Comparison of ENCODE assay signal across 9 cellular contexts in genomic region chr20:43751167-43752050, GRCh38. TPM values are rescaled to one million over a fixed set of nuclear protein-coding genes. Genes with fewer than 3 reads are reported as not detected.
DNase-seq lines count a peak whose midpoint lies in the region; ATAC-seq and TF ChIP-seq lines count a peak whose summit lies in the region.
"Had no signal": no experiment of that assay in that cellular context is flagged by ENCODE, and none has a peak within 500 bp of the region (broad histone marks: within the 10 kb centered on the region; RNA-seq: fewer than 3 reads in every experiment).

No MANE protein-coding gene starts in this region.

- H3K4me3 ChIP-seq in osteoblast (ENCODE audit: insufficient read depth, low read length): no peak overlapping the region

- no peak for TF ChIP-seq CTCF in GM13977 (IDR thresholded peaks at IDR 0.05; ENCODE audit: extremely low read depth, insufficient read depth, missing control alignments)
- peak; percentile 24 for TF ChIP-seq CTCF in osteoblast (IDR thresholded peaks at IDR 0.05; ENCODE audit: extremely low read depth, low read depth, low read length)

- no peaks in the 10 kb centered on the region for H3K27me3 ChIP-seq in osteoblast (ENCODE audit: insufficient read depth, low read length)

- H3K4me1 ChIP-seq in osteoblast (ENCODE audit: insufficient read depth, low read length): peaks cover 33% of the 10 kb centered on the region

- in situ Hi-C loops in GM13977 (cut with MboI; ENCODE audit: low pct_unique_long_range_greater_than_20kb, low sequenced_read_pairs, unreplicated experiment): loop anchor here (5.0 to 10.0 kb wide), 2 partner anchors 83 to 326 kb away; no protein-coding TSS in a partner anchor

- H4K20me1 ChIP-seq in osteoblast (ENCODE audit: insufficient read depth, low read length): no peaks in the 10 kb centered on the region

- H3K27ac Mint-ChIP-seq in activated T-helper 1 cell treated with anti-CD3 and anti-CD28 coated beads, Interleukin-12 subunit alpha, Interleukin-12 subunit beta, Interleukin-2, Interleukin-4 antibody, amounts not matched to agents 30 ng/mL and 10 ng/mL and 1 ng/mL, durations not matched to agents 14 hours and 24 hours and 36 hours: peak overlapping the region; percentile 97

- peak overlapping the region; percentile 51 for H3K27ac ChIP-seq in osteoblast (ENCODE audit: low read depth, low read length)

- peaks cover 47% of the 10 kb centered on the region for H3K4me1 Mint-ChIP-seq in activated T-helper 1 cell treated with anti-CD3 and anti-CD28 coated beads, Interleukin-12 subunit alpha, Interleukin-12 subunit beta, Interleukin-2, Interleukin-4 antibody, amounts not matched to agents 30 ng/mL and 10 ng/mL and 1 ng/mL, durations not matched to agents 14 hours and 24 hours and 36 hours (ENCODE audit: low read depth)

- intact Hi-C loops in activated T-helper 1 cell treated with anti-CD3 and anti-CD28 coated beads, Interleukin-12 subunit alpha, Interleukin-12 subunit beta, Interleukin-2, Interleukin-4 antibody, amounts not matched to agents 30 ng/mL and 10 ng/mL and 1 ng/mL, durations not matched to agents 14 hours and 24 hours and 36 hours (cut with micrococcal nuclease): loop anchor here (1.0 to 2.0 kb wide), 16 partner anchors 15 to 447 kb away; partner anchors contain the start of genes IFT52, MYBL2 and SRSF6

- peak overlapping the region; percentile 61 for H3K4me3 Mint-ChIP-seq in activated T-helper 1 cell treated with anti-CD3 and anti-CD28 coated beads, Interleukin-12 subunit alpha, Interleukin-12 subunit beta, Interleukin-2, Interleukin-4 antibody, amounts not matched to agents 30 ng/mL and 10 ng/mL and 1 ng/mL, durations not matched to agents 14 hours and 24 hours and 36 hours

- peak overlapping the region; percentile 12 for H3K4me2 ChIP-seq in osteoblast (ENCODE audit: insufficient read depth, low read length)

- H3K36me3 Mint-ChIP-seq in activated T-helper 1 cell treated with anti-CD3 and anti-CD28 coated beads, Interleukin-12 subunit alpha, Interleukin-12 subunit beta, Interleukin-2, Interleukin-4 antibody, amounts not matched to agents 30 ng/mL and 10 ng/mL and 1 ng/mL, durations not matched to agents 14 hours and 24 hours and 36 hours (ENCODE audit: low read depth): peaks cover 12% of the 10 kb centered on the region

- peaks cover 17% of the 10 kb centered on the region for H3K9me3 Mint-ChIP-seq in activated T-helper 1 cell treated with anti-CD3 and anti-CD28 coated beads, Interleukin-12 subunit alpha, Interleukin-12 subunit beta, Interleukin-2, Interleukin-4 antibody, amounts not matched to agents 30 ng/mL and 10 ng/mL and 1 ng/mL, durations not matched to agents 14 hours and 24 hours and 36 hours

- no peaks in the 10 kb centered on the region for H3K27me3 Mint-ChIP-seq in activated T-helper 1 cell treated with anti-CD3 and anti-CD28 coated beads, Interleukin-12 subunit alpha, Interleukin-12 subunit beta, Interleukin-2, Interleukin-4 antibody, amounts not matched to agents 30 ng/mL and 10 ng/mL and 1 ng/mL, durations not matched to agents 14 hours and 24 hours and 36 hours (ENCODE audit: insufficient read depth)

- H3K36me3 ChIP-seq in osteoblast (ENCODE audit: insufficient read depth, low read length): no peaks in the 10 kb centered on the region

- no peaks in the 10 kb centered on the region for H3K79me2 ChIP-seq in osteoblast (ENCODE audit: insufficient read depth, low read length)

- no peak overlapping the region for H2AFZ ChIP-seq in osteoblast (ENCODE audit: low read length)

- ATAC-seq in GM21723 (IDR thresholded peaks at IDR 0.05; ENCODE audit: unreplicated experiment): peak; percentile 80

- no peaks in the 10 kb centered on the region for H3K9me3 ChIP-seq in osteoblast (ENCODE audit: low read depth, low read length)

- DNase-seq in GM13977 (ENCODE audit: low spot score): peak; percentile 89
- peak; percentile 96 for DNase-seq in LHCN-M2 (ENCODE audit: low read depth)
- peak; percentile 75 for DNase-seq in activated T-helper 1 cell treated with anti-CD3 and anti-CD28 coated beads, Interleukin-12 subunit alpha, Interleukin-12 subunit beta, Interleukin-2, Interleukin-4 antibody, amounts not matched to agents 30 ng/mL and 10 ng/mL and 1 ng/mL, durations not matched to agents 14 hours and 24 hours and 36 hours (ENCODE audit: low spot score)
- DNase-seq in osteoblast (ENCODE audit: insufficient read length, low spot score, missing footprints): peak; percentile 93
- DNase-seq in midbrain (lab: John Stamatoyannopoulos, UW): no peak
- no peak for DNase-seq in NCI-H1436 (lab: John Stamatoyannopoulos, UW)
- no peak for DNase-seq in NCI-H82 (lab: John Stamatoyannopoulos, UW)

RNA-seq across cellular contexts. Expression of gene GTSF1L, which starts 24.6 kb away (rescaled TPM):
- not detected in 2 replicates for total RNA-seq in LHCN-M2 (2014; rRNA removed)
- not detected for polyA plus RNA-seq in LHCN-M2 (2012)
- 0.39 TPM in 1 of 2 replicates, not detected in the other for total RNA-seq in activated T-helper 1 cell treated with anti-CD3 and anti-CD28 coated beads, Interleukin-12 subunit alpha, Interleukin-12 subunit beta, Interleukin-2, Interleukin-4 antibody, amounts not matched to agents 30 ng/mL and 10 ng/mL and 1 ng/mL, durations not matched to agents 14 hours and 24 hours and 36 hours
- total RNA-seq in osteoblast: not detected in 2 replicates
- total RNA-seq: activated CD8-positive, alpha-beta memory T cell treated with anti-CD3 and anti-CD28 coated beads for 36 hours had no signal

Comparison
In these comparisons a context has a peak if more than half of its experiments do, and no peak if none do; other contexts are left out.
1. DNase-seq: peak in GM13977 (single experiment), LHCN-M2 (single experiment), activated T-helper 1 cell treated with anti-CD3 and anti-CD28 coated beads, Interleukin-12 subunit alpha, Interleukin-12 subunit beta, Interleukin-2, Interleukin-4 antibody, amounts not matched to agents 30 ng/mL and 10 ng/mL and 1 ng/mL, durations not matched to agents 14 hours and 24 hours and 36 hours (single experiment) and osteoblast (single experiment); none in midbrain (single experiment), NCI-H1436 (single experiment) and NCI-H82 (single experiment).